Comparison of ENCODE assay signal across 1 cellular context in the genomic region with DNA sequence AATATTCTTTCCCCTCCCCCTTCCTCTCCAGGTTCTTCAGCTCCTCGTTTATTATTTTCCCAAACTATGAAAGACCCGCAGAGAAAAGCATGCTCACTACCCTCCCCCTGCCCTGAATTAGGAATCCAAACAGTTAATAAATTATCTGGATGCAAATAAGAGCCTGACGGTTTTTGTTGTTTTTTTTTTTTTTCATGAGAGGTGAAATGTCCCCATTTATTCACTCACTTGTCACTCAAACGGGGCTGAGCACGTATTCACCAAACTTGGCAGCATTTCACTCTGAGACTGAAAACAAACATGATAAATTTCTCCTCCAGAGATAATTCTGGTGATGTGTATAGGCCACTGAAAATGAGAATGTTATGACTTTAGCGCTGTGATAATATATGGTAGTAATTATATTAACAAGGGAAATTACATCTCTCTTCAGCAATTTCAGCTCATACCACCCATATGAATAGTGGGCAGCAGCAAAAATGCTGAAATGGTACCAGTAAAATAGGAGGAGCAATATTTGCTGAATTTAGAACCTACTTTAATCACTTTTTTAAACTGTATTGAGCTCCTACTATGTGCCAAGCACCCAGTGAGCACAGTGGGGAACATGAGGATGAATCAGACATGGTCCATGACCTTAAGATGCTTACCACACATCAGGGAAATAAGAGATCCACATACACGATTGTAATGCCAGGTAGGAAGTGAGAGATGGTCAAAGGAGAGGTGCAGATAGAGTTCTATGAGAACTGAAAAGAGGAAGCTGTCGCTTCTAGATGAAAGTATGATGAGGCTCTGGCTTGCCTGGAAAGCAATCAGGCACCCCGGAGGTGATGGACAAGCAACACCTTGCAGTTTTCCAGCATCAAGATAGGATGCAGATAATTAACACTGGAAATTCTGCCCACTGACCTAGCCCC.
TF ChIP-seq lines count a peak whose summit lies in the region.

No MANE protein-coding gene starts in this region.

TF ChIP-seq in H1, 55 proteins besides CTCF, POLR2A, EP300 and RAD21:
- no peak for TF ChIP-seq TEAD4 (IDR thresholded peaks at IDR 0.05; ENCODE audit: low read depth, low read length)
- TF ChIP-seq YY1 (IDR thresholded peaks at IDR 0.05; ENCODE audit: low read depth, low read length): no peak
- no peak for TF ChIP-seq SP2 (IDR thresholded peaks at IDR 0.05; ENCODE audit: low read length)
- no peak for TF ChIP-seq TAF1 (IDR thresholded peaks at IDR 0.05; ENCODE audit: low read depth, low read length)
- TF ChIP-seq EZH2 (IDR thresholded peaks at IDR 0.05; ENCODE audit: low read depth, low read length, severe bottlenecking): no peak
- TF ChIP-seq PHF8 (conservative IDR thresholded peaks at IDR 0.05; ENCODE audit: low read depth, low read length): no peak
- no peak for TF ChIP-seq TAF7 (optimal IDR thresholded peaks at IDR 0.05; ENCODE audit: borderline replicate concordance, low read depth, low read length)
- TF ChIP-seq BCL11A (IDR thresholded peaks at IDR 0.05; ENCODE audit: low read depth in 2 of 2, low read length in 2 of 2): no peak
- TF ChIP-seq RBBP5 (IDR thresholded peaks at IDR 0.05; ENCODE audit: borderline replicate concordance, low read depth, low read length): no peak
- TF ChIP-seq CBX5 (IDR thresholded peaks at IDR 0.05; ENCODE audit: low read depth, low read length): no peak
- no peak for TF ChIP-seq BRCA1 (IDR thresholded peaks at IDR 0.05; ENCODE audit: low read depth, low read length)
- TF ChIP-seq SP4 (IDR thresholded peaks at IDR 0.05; ENCODE audit: low read length): no peak
- no peak for TF ChIP-seq FOSL1 (IDR thresholded peaks at IDR 0.05; ENCODE audit: insufficient read depth, low read depth, low read length)
